In genomic region chr21:43975469-43976098, GRCh38 we compare ENCODE assay signal across 8 cellular contexts. TPM values are rescaled to one million over a fixed set of nuclear protein-coding genes. Genes with fewer than 3 reads are reported as not detected.
A peak's percentile ranks its signal among the peaks of the same experiment; 100 is the strongest.
DNase-seq lines count a peak whose midpoint lies in the region; ATAC-seq and TF ChIP-seq lines count a peak whose summit lies in the region.

No MANE protein-coding gene starts in this region.

- no peak overlapping the region for H3K4me3 ChIP-seq in GM12864 (ENCODE audit: low read depth, low read length)
- H3K4me3 ChIP-seq in KMS-11 (IDR thresholded peaks at IDR 0.05; ENCODE audit: insufficient read depth, low read depth, low read length) = no peak overlapping the region

- 0 out of 2 replicates have a peak, but pooled peaks cover 5% of the 10 kb centered on the region for H3K36me3 ChIP-seq in KMS-11 (ENCODE audit: insufficient read depth)

- no peaks in the 10 kb centered on the region for H3K9me3 Mint-ChIP-seq in type B pancreatic cell

- H4K20me1 ChIP-seq in KMS-11 (ENCODE audit: insufficient read depth) = no peaks in the 10 kb centered on the region

- intact Hi-C loops in head of caudate nucleus (cut with DNase I) = no loop called here

- in situ Hi-C loops in SK-MEL-5 (cut with HindIII; ENCODE audit: low pct_unique_long_range_greater_than_20kb, low sequenced_read_pairs) = no loop called here

- peak; percentile 97 for TF ChIP-seq CTCF in GM12864 (IDR thresholded peaks at IDR 0.05; ENCODE audit: low read depth, low read length, missing control alignments)
- peak; percentile 96 for TF ChIP-seq CTCF in KMS-11 (conservative IDR thresholded peaks at IDR 0.05; ENCODE audit: low read depth, low read length)
- peak; percentile 98 for TF ChIP-seq CTCF in type B pancreatic cell (conservative IDR thresholded peaks at IDR 0.05)

- H3K27ac Mint-ChIP-seq in type B pancreatic cell = no peak overlapping the region

- H3K4me1 Mint-ChIP-seq in type B pancreatic cell (ENCODE audit: unreplicated experiment) = no peaks in the 10 kb centered on the region

- peaks cover 4% of the 10 kb centered on the region for H3K4me1 ChIP-seq in KMS-11 (ENCODE audit: low read depth, poor library complexity, severe bottlenecking)

- no peak for DNase-seq in GM12864 (ENCODE audit: low read depth)
- DNase-seq in SK-MEL-5 (ENCODE audit: low read depth, low spot score) = peak; percentile 60
- peak; percentile 61 to 82 (median 74) for DNase-seq in activated naive CD4-positive, alpha-beta T cell (lab: John Stamatoyannopoulos, UW)
- DNase-seq in head of caudate nucleus = peak; percentile 69 to 94 (median 87)
- DNase-seq in pons (ENCODE audit: low spot score) = peak; percentile 61
- DNase-seq in type B pancreatic cell (ENCODE audit: extremely low spot score, unreplicated experiment) = peak; percentile 86

- no peak overlapping the region for H3K27ac ChIP-seq in KMS-11

- no peak overlapping the region for H3K4me3 Mint-ChIP-seq in type B pancreatic cell

- no peak overlapping the region for H2AFZ ChIP-seq in KMS-11 (ENCODE audit: low read depth)

- H3K36me3 Mint-ChIP-seq in type B pancreatic cell = no peaks in the 10 kb centered on the region

- no peaks in the 10 kb centered on the region for H3K27me3 Mint-ChIP-seq in type B pancreatic cell

- ATAC-seq in HG02623 (IDR thresholded peaks at IDR 0.05; ENCODE audit: unreplicated experiment) = no peak

- H3K27me3 ChIP-seq in KMS-11 (ENCODE audit: insufficient read depth, low read depth) = no peaks in the 10 kb centered on the region

- no peaks in the 10 kb centered on the region for H3K79me2 ChIP-seq in KMS-11 (ENCODE audit: insufficient read depth, low read depth)

- no peak overlapping the region for H3K9ac ChIP-seq in KMS-11

- H3K4me2 ChIP-seq in KMS-11 = no peak overlapping the region

RNA-seq across cellular contexts. Expression of gene TRAPPC10, which starts 36.5 kb away (rescaled TPM):
- 19.9 and 24.3 TPM in 2 replicates for total RNA-seq in SK-MEL-5 (2014; rRNA removed; shearing (Covaris generic))
- polyA plus RNA-seq in SK-MEL-5 (2015; cell fraction: cytosol; rRNA removed) = 16.4 and 19.1 TPM in 2 replicates
- polyA plus RNA-seq in SK-MEL-5 (2015; cell fraction: nucleus; rRNA removed) = 44.5 and 64.2 TPM in 2 replicates
- 33.7 and 37.0 TPM in 2 replicates for total RNA-seq in type B pancreatic cell (ENCODE audit: low replicate concordance)
